Comparison of ENCODE assay signal across 10 cellular contexts in genomic region chr7:44097064-44097932, GRCh38. TPM values are rescaled to one million over a fixed set of nuclear protein-coding genes. Genes with fewer than 3 reads are reported as not detected.
DNase-seq lines count a peak whose midpoint lies in the region; ATAC-seq and TF ChIP-seq lines count a peak whose summit lies in the region.
"Had no signal": no experiment of that assay in that cellular context is flagged by ENCODE, and none has a peak within 500 bp of the region (broad histone marks: within the 10 kb centered on the region; RNA-seq: fewer than 3 reads in every experiment).

No MANE protein-coding gene starts in this region.

- H3K27ac ChIP-seq in RWPE1 = no peak overlapping the region

- H3K4me3 Mint-ChIP-seq in activated CD4-positive, alpha-beta T cell treated with anti-CD3 and anti-CD28 coated beads, Interleukin-2, amount 10 ng/mL, durations not matched to agents 7 days and 5 days = no peak overlapping the region

- peaks cover 5% of the 10 kb centered on the region for H3K27me3 Mint-ChIP-seq in activated CD4-positive, alpha-beta T cell treated with anti-CD3 and anti-CD28 coated beads, Interleukin-2, amount 10 ng/mL, durations not matched to agents 7 days and 5 days

- no peaks in the 10 kb centered on the region for H3K9me3 Mint-ChIP-seq in activated CD4-positive, alpha-beta T cell treated with anti-CD3 and anti-CD28 coated beads, Interleukin-2, amount 10 ng/mL, durations not matched to agents 7 days and 5 days

- DNase-seq in activated CD4-positive, alpha-beta T cell treated with anti-CD3 and anti-CD28 coated beads, Interleukin-2, amount 10 ng/mL, durations not matched to agents 7 days and 5 days = no peak
- no peak for DNase-seq in activated CD4-positive, alpha-beta T cell treated with anti-CD3 and anti-CD28 coated beads, Interleukin-2, amount 50 U/mL, for 4 hours
- DNase-seq in OCI-M1 (lab: John Stamatoyannopoulos, UW) = peak; percentile 2
- peak; percentile 46 for DNase-seq in stimulated activated CD8-positive, alpha-beta memory T cell treated with anti-CD3 and anti-CD28 coated beads, Interleukin-4, amount 100 ng/mL, for 48 hours
- DNase-seq in KG1 (lab: John Stamatoyannopoulos, UW) = no peak
- no peak for DNase-seq in T-helper 9 cell
- no peak for DNase-seq in RWPE1 (ENCODE audit: low spot score)
- DNase-seq: ACHN, NCI-H2171 treated with DMSO at 0.1 percent for 48 hours had no signal

- TF ChIP-seq CTCF in RWPE1 (conservative IDR thresholded peaks at IDR 0.05; ENCODE audit: low read depth) = no peak

- CTCF ChIA-PET in activated CD4-positive, alpha-beta T cell treated with anti-CD3 and anti-CD28 coated beads, Interleukin-2, amount 10 ng/mL, durations not matched to agents 7 days and 5 days (lab: Charles Lee) = interaction anchor here (1.3 to 3.3 kb wide), 5 partner anchors 9 to 26 kb away, joined by 3 to 16 read pairs (median 10); partner anchors contain the start of gene POLD2
- CTCF ChIA-PET in RWPE1 (lab: Yijun Ruan, JAX) = interaction anchor here (0.6 kb wide), 1 partner anchor 9 kb away, joined by 3 read pairs; no protein-coding TSS in a partner anchor

- POLR2A ChIA-PET in activated CD4-positive, alpha-beta T cell treated with anti-CD3 and anti-CD28 coated beads, Interleukin-2, amount 10 ng/mL, durations not matched to agents 7 days and 5 days (lab: Charles Lee) = interaction anchor here (0.7 kb wide), 1 partner anchor 103 kb away, joined by 3 read pairs; no protein-coding TSS in a partner anchor
- POLR2A ChIA-PET in RWPE1 (lab: Yijun Ruan, JAX; ENCODE audit: low non-redundant PET) = no interaction called here

- ATAC-seq in HG02870 (IDR thresholded peaks at IDR 0.05; ENCODE audit: unreplicated experiment) = peak; percentile 48

- peak overlapping the region; percentile 63 for H3K27ac Mint-ChIP-seq in activated CD4-positive, alpha-beta T cell treated with anti-CD3 and anti-CD28 coated beads, Interleukin-2, amount 10 ng/mL, durations not matched to agents 7 days and 5 days

- peaks cover 23% of the 10 kb centered on the region for H3K4me1 Mint-ChIP-seq in activated CD4-positive, alpha-beta T cell treated with anti-CD3 and anti-CD28 coated beads, Interleukin-2, amount 10 ng/mL, durations not matched to agents 7 days and 5 days

- H3K36me3 Mint-ChIP-seq in activated CD4-positive, alpha-beta T cell treated with anti-CD3 and anti-CD28 coated beads, Interleukin-2, amount 10 ng/mL, durations not matched to agents 7 days and 5 days (ENCODE audit: low read depth) = no peaks in the 10 kb centered on the region

RNA-seq across cellular contexts. Expression of gene AEBP1, which starts 6.8 kb away (rescaled TPM):
- 1 to 10 TPM; 4.1 to 4.8 TPM for total RNA-seq in activated CD4-positive, alpha-beta T cell treated with anti-CD3 and anti-CD28 coated beads, Interleukin-2, amount 10 ng/mL, durations not matched to agents 7 days and 5 days

RNA-seq across cellular contexts. Expression of gene POLM, which starts 15.0 kb away (rescaled TPM):
- 10 to 100 TPM; 31.8 to 38.2 TPM for total RNA-seq in activated CD4-positive, alpha-beta T cell treated with anti-CD3 and anti-CD28 coated beads, Interleukin-2, amount 10 ng/mL, durations not matched to agents 7 days and 5 days

RNA-seq across cellular contexts. Expression of gene POLD2, which starts 26.1 kb away (rescaled TPM):
- 100 to 1,000 TPM; 117 to 128 TPM for total RNA-seq in activated CD4-positive, alpha-beta T cell treated with anti-CD3 and anti-CD28 coated beads, Interleukin-2, amount 10 ng/mL, durations not matched to agents 7 days and 5 days

RNA-seq across cellular contexts. Expression of gene PGAM2, which starts 31.9 kb away (rescaled TPM):
- under 1 TPM in 1 of 2 experiments, not detected in 1; 0.32 TPM for total RNA-seq in activated CD4-positive, alpha-beta T cell treated with anti-CD3 and anti-CD28 coated beads, Interleukin-2, amount 10 ng/mL, durations not matched to agents 7 days and 5 days

RNA-seq across cellular contexts. Expression of gene MYL7, which starts 43.8 kb away (rescaled TPM):
- total RNA-seq in activated CD4-positive, alpha-beta T cell treated with anti-CD3 and anti-CD28 coated beads, Interleukin-2, amount 10 ng/mL, durations not matched to agents 7 days and 5 days = not detected

Comparison
In these comparisons a context has a peak if more than half of its experiments do, and no peak if none do; other contexts are left out.
1. DNase-seq: peak in OCI-M1 (single experiment) and stimulated activated CD8-positive, alpha-beta memory T cell treated with anti-CD3 and anti-CD28 coated beads, Interleukin-4, amount 100 ng/mL, for 48 hours (single experiment); none in activated CD4-positive, alpha-beta T cell treated with anti-CD3 and anti-CD28 coated beads, Interleukin-2, amount 10 ng/mL, durations not matched to agents 7 days and 5 days (single experiment), activated CD4-positive, alpha-beta T cell treated with anti-CD3 and anti-CD28 coated beads, Interleukin-2, amount 50 U/mL, for 4 hours (0 of 2), KG1 (single experiment), T-helper 9 cell (single experiment) and RWPE1 (single experiment).